Comparison of ENCODE assay signal across 4 cellular contexts in the genomic region with DNA sequence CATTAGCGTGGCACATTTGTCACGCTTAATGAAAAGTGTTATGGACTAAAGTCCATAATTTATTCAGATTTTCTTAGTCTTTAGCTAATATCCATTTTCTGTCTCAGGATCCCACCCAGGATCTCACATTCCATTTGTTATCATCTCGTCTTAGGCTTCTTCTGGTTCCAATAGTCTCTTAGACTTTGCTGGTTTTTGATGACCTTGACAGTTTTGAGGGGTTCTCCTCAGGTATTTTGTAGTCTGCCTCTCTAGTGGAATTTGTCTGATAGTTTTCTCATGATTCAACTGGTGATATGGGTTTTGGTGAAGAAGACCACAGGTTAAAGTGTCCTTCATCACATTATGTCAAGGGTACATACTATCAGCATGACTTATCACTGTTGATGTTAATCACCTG.
TF ChIP-seq lines count a peak whose summit lies in the region.

No MANE protein-coding gene starts in this region.

TF ChIP-seq in HepG2, 621 proteins besides CTCF, POLR2A, EP300 and RAD21:
- TF ChIP-seq NCOA1 (CRISPR knock-in tag; IDR thresholded peaks at IDR 0.05) (no peak), MAFF (IDR thresholded peaks at IDR 0.05; ENCODE audit: low read depth, low read length) (peak; percentile 77), XBP1 (CRISPR knock-in tag; IDR thresholded peaks at IDR 0.05) (no peak), MAFK (conservative IDR thresholded peaks at IDR 0.05 in 1 of 2, IDR thresholded peaks at IDR 0.05 in 1 of 2; ENCODE audit: low read length in 2 of 2) (peak; percentile 75 to 82)

TF ChIP-seq in A549, 52 proteins besides CTCF, POLR2A, EP300 and RAD21:
- no peak for TF ChIP-seq TFCP2L1 (CRISPR knock-in tag; IDR thresholded peaks at IDR 0.05)
- TF ChIP-seq MAFK (IDR thresholded peaks at IDR 0.05; ENCODE audit: partially characterized antibody): peak; percentile 63

TF ChIP-seq in IMR-90, 13 proteins besides CTCF, POLR2A, EP300 and RAD21:
- TF ChIP-seq, protein P1, sequence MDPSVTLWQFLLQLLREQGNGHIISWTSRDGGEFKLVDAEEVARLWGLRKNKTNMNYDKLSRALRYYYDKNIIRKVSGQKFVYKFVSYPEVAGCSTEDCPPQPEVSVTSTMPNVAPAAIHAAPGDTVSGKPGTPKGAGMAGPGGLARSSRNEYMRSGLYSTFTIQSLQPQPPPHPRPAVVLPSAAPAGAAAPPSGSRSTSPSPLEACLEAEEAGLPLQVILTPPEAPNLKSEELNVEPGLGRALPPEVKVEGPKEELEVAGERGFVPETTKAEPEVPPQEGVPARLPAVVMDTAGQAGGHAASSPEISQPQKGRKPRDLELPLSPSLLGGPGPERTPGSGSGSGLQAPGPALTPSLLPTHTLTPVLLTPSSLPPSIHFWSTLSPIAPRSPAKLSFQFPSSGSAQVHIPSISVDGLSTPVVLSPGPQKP (IDR thresholded peaks at IDR 0.05; ENCODE audit: borderline replicate concordance, low read depth, low read length): no peak
- peak; percentile 49; the same call in 1 of the 2 replicates for TF ChIP-seq MAFK (IDR thresholded peaks at IDR 0.05; ENCODE audit: low read depth, low read length)

TF ChIP-seq in K562, 482 proteins besides CTCF, POLR2A, EP300 and RAD21:
- no peak for TF ChIP-seq YBX1 (IDR thresholded peaks at IDR 0.05)
- no peak for TF ChIP-seq KAT2B (IDR thresholded peaks at IDR 0.05; ENCODE audit: low read depth, low read length)
- no peak for TF ChIP-seq ZNF146 (CRISPR knock-in tag; IDR thresholded peaks at IDR 0.05; ENCODE audit: unreplicated experiment)
- peak; percentile 31; the same call in 1 of the 2 replicates for TF ChIP-seq ZNF316 (IDR thresholded peaks at IDR 0.05)
- TF ChIP-seq, protein P2, sequence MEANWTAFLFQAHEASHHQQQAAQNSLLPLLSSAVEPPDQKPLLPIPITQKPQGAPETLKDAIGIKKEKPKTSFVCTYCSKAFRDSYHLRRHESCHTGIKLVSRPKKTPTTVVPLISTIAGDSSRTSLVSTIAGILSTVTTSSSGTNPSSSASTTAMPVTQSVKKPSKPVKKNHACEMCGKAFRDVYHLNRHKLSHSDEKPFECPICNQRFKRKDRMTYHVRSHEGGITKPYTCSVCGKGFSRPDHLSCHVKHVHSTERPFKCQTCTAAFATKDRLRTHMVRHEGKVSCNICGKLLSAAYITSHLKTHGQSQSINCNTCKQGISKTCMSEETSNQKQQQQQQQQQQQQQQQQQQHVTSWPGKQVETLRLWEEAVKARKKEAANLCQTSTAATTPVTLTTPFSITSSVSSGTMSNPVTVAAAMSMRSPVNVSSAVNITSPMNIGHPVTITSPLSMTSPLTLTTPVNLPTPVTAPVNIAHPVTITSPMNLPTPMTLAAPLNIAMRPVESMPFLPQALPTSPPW (CRISPR knock-in tag; IDR thresholded peaks at IDR 0.05): no peak
TF ChIP-seq in K562: peak in this region for 1.
